In genomic region chr21:41663805-41664788, GRCh38 we compare ENCODE assay signal across 10 cellular contexts.
DNase-seq lines count a peak whose midpoint lies in the region; ATAC-seq lines count a peak whose summit lies in the region.
"Had no signal": no experiment of that assay in that cellular context is flagged by ENCODE, and none has a peak within 500 bp of the region (broad histone marks: within the 10 kb centered on the region; RNA-seq: fewer than 3 reads in every experiment).

No MANE protein-coding gene starts in this region.

- no peak overlapping the region for H3K27ac ChIP-seq in duodenal mucosa (ENCODE audit: low read depth, low read length)
- no peak overlapping the region for H3K27ac ChIP-seq in naive thymus-derived CD4-positive, alpha-beta T cell (ENCODE audit: low read depth, low read length)

- peaks cover 0 to 2% (median 0%) of the 10 kb centered on the region in 11 donors for H3K9me3 Mint-ChIP-seq in naive thymus-derived CD4-positive, alpha-beta T cell
- H3K9me3 Mint-ChIP-seq in activated CD4-positive, alpha-beta T cell treated with anti-CD3 and anti-CD28 coated beads, Interleukin-2, amount 10 ng/mL, durations not matched to agents 24 days and 14 days: no peaks in the 10 kb centered on the region

- peak overlapping the region; percentile 23 to 28 for H3K4me3 ChIP-seq in duodenal mucosa (ENCODE audit: low read depth in 1 of 2, low read length in 2 of 2)
- H3K4me3 ChIP-seq in naive thymus-derived CD4-positive, alpha-beta T cell (ENCODE audit: low read length): no peak overlapping the region

- CTCF ChIA-PET in naive thymus-derived CD4-positive, alpha-beta T cell (lab: Charles Lee): interaction anchor here (0.6 kb wide), 1 partner anchor 447 kb away, joined by 3 read pairs; no protein-coding TSS in a partner anchor

- POLR2A ChIA-PET in naive thymus-derived CD4-positive, alpha-beta T cell (lab: Charles Lee): no interaction called here

- H3K27me3 Mint-ChIP-seq in naive thymus-derived CD4-positive, alpha-beta T cell: peaks cover 0 to 30% (median 0%) of the 10 kb centered on the region in 5 donors
- peaks cover 2% of the 10 kb centered on the region for H3K27me3 Mint-ChIP-seq in activated CD4-positive, alpha-beta T cell treated with anti-CD3 and anti-CD28 coated beads, Interleukin-2, amount 10 ng/mL, durations not matched to agents 24 days and 14 days

- H3K36me3 ChIP-seq in duodenal mucosa (ENCODE audit: control insufficient read depth in 1 of 2, insufficient read depth in 2 of 2, low read length in 2 of 2): no peaks in the 10 kb centered on the region
- no peaks in the 10 kb centered on the region for H3K36me3 ChIP-seq in naive thymus-derived CD4-positive, alpha-beta T cell (ENCODE audit: control insufficient read depth in 2 of 3, insufficient read depth in 3 of 3, low read length in 3 of 3)
- H3K36me3 ChIP-seq: heart left ventricle had no signal

- no peaks in the 10 kb centered on the region for H3K27me3 ChIP-seq in duodenal mucosa (ENCODE audit: control insufficient read depth in 1 of 2, insufficient read depth in 2 of 2, low read length in 2 of 2)
- no peaks in the 10 kb centered on the region for H3K27me3 ChIP-seq in naive thymus-derived CD4-positive, alpha-beta T cell (ENCODE audit: control insufficient read depth in 2 of 2, insufficient read depth in 2 of 2, low read length in 2 of 2)

- H3K9ac ChIP-seq in duodenal mucosa (ENCODE audit: low read depth in 1 of 2, low read length in 2 of 2): peak overlapping the region; percentile 3 to 32

- H3K9me3 ChIP-seq in duodenal mucosa (ENCODE audit: control insufficient read depth in 1 of 2, low read length in 2 of 2): no peaks in the 10 kb centered on the region
- no peaks in the 10 kb centered on the region for H3K9me3 ChIP-seq in naive thymus-derived CD4-positive, alpha-beta T cell (ENCODE audit: control insufficient read depth in 2 of 3, low read length in 3 of 3)
- H3K9me3 ChIP-seq: heart left ventricle had no signal

- peak; percentile 64 for DNase-seq in Daoy (ENCODE audit: low read depth)
- DNase-seq in MV-4-11 (lab: John Stamatoyannopoulos, UW): peak; percentile 88
- no peak for DNase-seq in naive thymus-derived CD4-positive, alpha-beta T cell
- no peak for DNase-seq in NCI-H748 (lab: John Stamatoyannopoulos, UW; ENCODE audit: unreplicated experiment)
- no peak for DNase-seq in C1 segment of cervical spinal cord (lab: John Stamatoyannopoulos, UW)
- DNase-seq in activated CD4-positive, alpha-beta T cell treated with anti-CD3 and anti-CD28 coated beads, Interleukin-2, amount 10 ng/mL, durations not matched to agents 24 days and 14 days: no peak
- DNase-seq in NCI-H446 (lab: John Stamatoyannopoulos, UW): no peak
- DNase-seq: DMS153, heart left ventricle had no signal

- H3K4me1 Mint-ChIP-seq in naive thymus-derived CD4-positive, alpha-beta T cell: peaks cover 0 to 5% (median 0%) of the 10 kb centered on the region in 7 donors
- H3K4me1 Mint-ChIP-seq in activated CD4-positive, alpha-beta T cell treated with anti-CD3 and anti-CD28 coated beads, Interleukin-2, amount 10 ng/mL, durations not matched to agents 24 days and 14 days: no peaks in the 10 kb centered on the region

- H3K4me3 Mint-ChIP-seq in naive thymus-derived CD4-positive, alpha-beta T cell: no peak overlapping the region
- no peak overlapping the region for H3K4me3 Mint-ChIP-seq in activated CD4-positive, alpha-beta T cell treated with anti-CD3 and anti-CD28 coated beads, Interleukin-2, amount 10 ng/mL, durations not matched to agents 24 days and 14 days

- peak overlapping the region in 1 of 9 donors; percentile 28 for H3K27ac Mint-ChIP-seq in naive thymus-derived CD4-positive, alpha-beta T cell
- no peak overlapping the region for H3K27ac Mint-ChIP-seq in activated CD4-positive, alpha-beta T cell treated with anti-CD3 and anti-CD28 coated beads, Interleukin-2, amount 10 ng/mL, durations not matched to agents 24 days and 14 days

- intact Hi-C loops in naive thymus-derived CD4-positive, alpha-beta T cell (cut with micrococcal nuclease): no loop called here
- intact Hi-C loops in activated CD4-positive, alpha-beta T cell treated with anti-CD3 and anti-CD28 coated beads, Interleukin-2, amount 10 ng/mL, durations not matched to agents 24 days and 14 days (cut with micrococcal nuclease): no loop called here

- peak; percentile 75 for ATAC-seq in naive thymus-derived CD4-positive, alpha-beta T cell

- H3K4me1 ChIP-seq in duodenal mucosa (ENCODE audit: control insufficient read depth in 1 of 2, insufficient read depth in 2 of 2, low read length in 2 of 2): peaks cover 17 to 20% of the 10 kb centered on the region in 2 donors
- no peaks in the 10 kb centered on the region for H3K4me1 ChIP-seq in naive thymus-derived CD4-positive, alpha-beta T cell (ENCODE audit: control insufficient read depth in 2 of 2, insufficient read depth in 2 of 2, low read length in 2 of 2)

- no peaks in the 10 kb centered on the region for H3K36me3 Mint-ChIP-seq in naive thymus-derived CD4-positive, alpha-beta T cell
- no peaks in the 10 kb centered on the region for H3K36me3 Mint-ChIP-seq in activated CD4-positive, alpha-beta T cell treated with anti-CD3 and anti-CD28 coated beads, Interleukin-2, amount 10 ng/mL, durations not matched to agents 24 days and 14 days (ENCODE audit: low read depth)

Comparison
In these comparisons a context has a peak if more than half of its experiments do, and no peak if none do; other contexts are left out.
1. DNase-seq: peak in Daoy (single experiment) and MV-4-11 (single experiment); none in naive thymus-derived CD4-positive, alpha-beta T cell (0 of 9), NCI-H748 (single experiment), C1 segment of cervical spinal cord (0 of 14), activated CD4-positive, alpha-beta T cell treated with anti-CD3 and anti-CD28 coated beads, Interleukin-2, amount 10 ng/mL, durations not matched to agents 24 days and 14 days (single experiment) and NCI-H446 (0 of 2).